28 cellular contexts compared by ENCODE assay signal in the genomic region with DNA sequence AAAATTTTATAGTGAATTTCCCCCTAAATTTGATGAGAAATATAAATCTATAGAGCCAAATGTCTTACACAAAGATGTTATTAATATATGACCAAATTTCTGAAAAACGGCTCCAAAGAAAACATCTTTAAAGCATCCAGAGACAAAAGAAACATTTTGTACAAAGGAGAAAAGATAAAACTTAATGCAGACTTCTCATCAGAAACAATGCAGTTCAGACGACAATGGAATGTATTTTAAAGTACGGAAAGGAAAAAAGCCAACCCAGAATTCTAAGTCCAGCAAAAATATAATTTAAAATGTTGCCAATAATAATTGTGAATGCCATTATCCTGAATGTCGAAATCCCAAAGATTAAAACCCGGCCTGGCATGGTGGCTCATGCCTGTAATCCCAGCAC.
"Had no signal": no experiment of that assay in that cellular context is flagged by ENCODE, and none has a peak within 500 bp of the region (broad histone marks: within the 10 kb centered on the region; RNA-seq: fewer than 3 reads in every experiment).

No MANE protein-coding gene starts in this region.

- H3K4me1 Mint-ChIP-seq: stimulated activated effector memory CD8-positive, alpha-beta T cell treated with anti-CD3 and anti-CD28 coated beads, Interleukin-12 subunit alpha, Interleukin-12 subunit beta, amount 100 ng/mL, for 72 hours; stimulated activated memory B cell treated with anti-CD40 and anti-IgM and Interleukin-4, amounts not matched to agents 10 μg/mL and 1 μg/mL and 100 μg/mL, for 72 hours; stimulated activated naive B cell treated with anti-CD40 and anti-IgM and Interleukin-4, amounts not matched to agents 10 μg/mL and 1 μg/mL and 100 μg/mL, for 72 hours; stimulated activated naive CD8-positive, alpha-beta T cell treated with anti-CD3 and anti-CD28 coated beads, Interleukin-15, amount 100 ng/mL, for 72 hours had no signal

- H3K4me3 ChIP-seq: stomach, suprapubic skin, testis, thoracic aorta, thyroid gland, tibial artery, tibial nerve, transverse colon, upper lobe of left lung, upper lobe of right lung, uterus, vagina had no signal

- H3K36me3 Mint-ChIP-seq: stimulated activated effector memory CD8-positive, alpha-beta T cell treated with anti-CD3 and anti-CD28 coated beads, Interleukin-12 subunit alpha, Interleukin-12 subunit beta, amount 100 ng/mL, for 72 hours; type B pancreatic cell had no signal

- H3K27me3 ChIP-seq: stomach, suprapubic skin, testis, thyroid gland, tibial artery, tibial nerve, transverse colon, upper lobe of left lung, upper lobe of right lung, uterus, vagina had no signal

- ATAC-seq: stimulated activated effector memory CD8-positive, alpha-beta T cell treated with anti-CD3 and anti-CD28 coated beads, Interleukin-12 subunit alpha, Interleukin-12 subunit beta, amount 100 ng/mL, for 72 hours; stimulated activated memory B cell treated with anti-CD40 and anti-IgM and Interleukin-4, amounts not matched to agents 10 μg/mL and 1 μg/mL and 100 μg/mL, for 72 hours; stimulated activated naive B cell treated with anti-CD40 and anti-IgM and Interleukin-4, amounts not matched to agents 10 μg/mL and 1 μg/mL and 100 μg/mL, for 72 hours; stimulated activated naive CD8-positive, alpha-beta T cell treated with anti-CD3 and anti-CD28 coated beads, Interleukin-15, amount 100 ng/mL, for 72 hours; stimulated activated naive CD8-positive, alpha-beta T cell treated with anti-CD3 and anti-CD28 coated beads, Interleukin-15, Interleukin-2, amounts not matched to agents 100 U/mL and 50 U/mL, for 24 hours; upper lobe of right lung had no signal

- H3K27me3 Mint-ChIP-seq: stimulated activated naive B cell treated with anti-CD40 and anti-IgM and Interleukin-4, amounts not matched to agents 10 μg/mL and 1 μg/mL and 100 μg/mL, for 72 hours; type B pancreatic cell had no signal

- DNase-seq: stimulated activated CD4-positive, alpha-beta T cell treated with anti-CD3 and anti-CD28 coated beads, Interleukin-2, amount 100 ng/mL, for 48 hours; stimulated activated CD4-positive, alpha-beta T cell treated with anti-CD3 and anti-CD28 coated beads, Interleukin-4, amount 100 ng/mL, for 1 hour; stimulated activated CD4-positive, alpha-beta T cell treated with anti-CD3 and anti-CD28 coated beads, Interleukin-4, amount 100 ng/mL, for 24 hours; stimulated activated CD4-positive, alpha-beta T cell treated with anti-CD3 and anti-CD28 coated beads, Interleukin-4, amount 100 ng/mL, for 4 hours; stimulated activated CD8-positive, alpha-beta memory T cell treated with anti-CD3 and anti-CD28 coated beads, Interleukin-4, amount 100 ng/mL, for 48 hours; stimulated activated naive B cell treated with anti-CD40 and anti-IgM and Interleukin-4, amounts not matched to agents 10 μg/mL and 1 μg/mL and 100 μg/mL, for 72 hours; stimulated activated naive CD4-positive, alpha-beta T cell; stimulated activated naive CD4-positive, alpha-beta T cell treated with Interleukin-2 at 50 U/mL for 16 hours; stimulated activated naive CD8-positive, alpha-beta T cell treated with anti-CD3 and anti-CD28 coated beads, Interleukin-15, amount 100 ng/mL, for 72 hours; stimulated activated naive CD8-positive, alpha-beta T cell treated with anti-CD3 and anti-CD28 coated beads, Interleukin-15, Interleukin-2, amounts not matched to agents 100 U/mL and 50 U/mL, for 24 hours; stomach; substantia nigra; testis; thyroid gland; tibial artery; transverse colon; trophoblast cell; upper lobe of left lung; upper lobe of right lung; uterus had no signal

- H3K27ac Mint-ChIP-seq: stimulated activated effector memory CD8-positive, alpha-beta T cell treated with anti-CD3 and anti-CD28 coated beads, Interleukin-12 subunit alpha, Interleukin-12 subunit beta, amount 100 ng/mL, for 72 hours; stimulated activated memory B cell treated with anti-CD40 and anti-IgM and Interleukin-4, amounts not matched to agents 10 μg/mL and 1 μg/mL and 100 μg/mL, for 72 hours; stimulated activated naive B cell treated with anti-CD40 and anti-IgM and Interleukin-4, amounts not matched to agents 10 μg/mL and 1 μg/mL and 100 μg/mL, for 72 hours; stimulated activated naive CD8-positive, alpha-beta T cell treated with anti-CD3 and anti-CD28 coated beads, Interleukin-15, amount 100 ng/mL, for 72 hours; stimulated activated naive CD8-positive, alpha-beta T cell treated with anti-CD3 and anti-CD28 coated beads, Interleukin-15, Interleukin-2, amounts not matched to agents 100 ng/mL and 50 ng/mL, for 24 hours; type B pancreatic cell had no signal

- H3K4me1 ChIP-seq: testis had no signal

- H3K27ac ChIP-seq: stomach, suprapubic skin, testis, thoracic aorta, thyroid gland, tibial artery, tibial nerve, transverse colon, upper lobe of left lung, upper lobe of right lung, uterus, vagina had no signal

- H3K9me3 Mint-ChIP-seq: type B pancreatic cell had no signal

- H3K4me3 Mint-ChIP-seq: stimulated activated effector memory CD8-positive, alpha-beta T cell treated with anti-CD3 and anti-CD28 coated beads, Interleukin-12 subunit alpha, Interleukin-12 subunit beta, amount 100 ng/mL, for 72 hours; stimulated activated memory B cell treated with anti-CD40 and anti-IgM and Interleukin-4, amounts not matched to agents 10 μg/mL and 1 μg/mL and 100 μg/mL, for 72 hours; stimulated activated naive B cell treated with anti-CD40 and anti-IgM and Interleukin-4, amounts not matched to agents 10 μg/mL and 1 μg/mL and 100 μg/mL, for 72 hours; stimulated activated naive CD8-positive, alpha-beta T cell treated with anti-CD3 and anti-CD28 coated beads, Interleukin-15, amount 100 ng/mL, for 72 hours; stimulated activated naive CD8-positive, alpha-beta T cell treated with anti-CD3 and anti-CD28 coated beads, Interleukin-15, Interleukin-2, amounts not matched to agents 100 ng/mL and 50 ng/mL, for 24 hours; type B pancreatic cell had no signal

- H3K9me3 ChIP-seq: stomach, testis, thoracic aorta, thyroid gland, transverse colon, upper lobe of left lung, upper lobe of right lung, uterus, vagina had no signal

- H3K36me3 ChIP-seq: stomach, suprapubic skin, thoracic aorta, thyroid gland, tibial artery, tibial nerve, transverse colon, upper lobe of left lung, upper lobe of right lung, uterus, vagina had no signal
